1 cellular context compared by ENCODE assay signal in the genomic region with DNA sequence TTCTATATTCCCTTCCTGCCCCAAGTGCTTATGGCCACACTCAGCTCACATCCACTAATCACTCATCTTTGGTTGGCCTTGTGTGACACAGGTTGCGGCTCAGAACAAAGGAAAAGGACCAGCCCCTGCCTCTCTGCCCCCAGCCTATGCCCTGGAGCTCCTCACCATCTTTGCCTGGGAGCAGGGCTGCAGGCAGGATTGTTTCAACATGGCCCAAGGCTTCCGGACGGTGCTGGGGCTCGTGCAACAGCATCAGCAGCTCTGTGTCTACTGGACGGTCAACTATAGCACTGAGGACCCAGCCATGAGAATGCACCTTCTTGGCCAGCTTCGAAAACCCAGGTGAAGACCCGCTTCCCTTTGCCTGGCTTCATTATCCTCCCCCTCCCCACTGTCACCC.
TF ChIP-seq lines count a peak whose summit lies in the region.

No MANE protein-coding gene starts in this region.

TF ChIP-seq in H1, 55 proteins besides CTCF, POLR2A, EP300 and RAD21:
- no peak for TF ChIP-seq TAF1 (IDR thresholded peaks at IDR 0.05; ENCODE audit: low read depth, low read length)
- no peak for TF ChIP-seq RBBP5 (IDR thresholded peaks at IDR 0.05; ENCODE audit: borderline replicate concordance, low read depth, low read length)
- TF ChIP-seq KDM1A (IDR thresholded peaks at IDR 0.05; ENCODE audit: borderline replicate concordance, low read length) = no peak
